Comparison of ENCODE assay signal across 14 cellular contexts in genomic region chr7:55060690-55061414, GRCh38. TPM values are rescaled to one million over a fixed set of nuclear protein-coding genes. Genes with fewer than 3 reads are reported as not detected.
DNase-seq lines count a peak whose midpoint lies in the region; ATAC-seq and TF ChIP-seq lines count a peak whose summit lies in the region.
"Had no signal": no experiment of that assay in that cellular context is flagged by ENCODE, and none has a peak within 500 bp of the region (broad histone marks: within the 10 kb centered on the region; RNA-seq: fewer than 3 reads in every experiment).

No MANE protein-coding gene starts in this region.

- H3K9me3 ChIP-seq in mammary epithelial cell (replicated peaks; ENCODE audit: insufficient read depth, low read length) = no peaks in the 10 kb centered on the region
- H3K9me3 ChIP-seq in lower lobe of right lung = no peaks in the 10 kb centered on the region
- no peaks in the 10 kb centered on the region for H3K9me3 ChIP-seq in uterus
- H3K9me3 ChIP-seq: prostate gland, testis had no signal

- no peak overlapping the region for H3K4me2 ChIP-seq in mammary epithelial cell (ENCODE audit: insufficient read depth, low read depth, low read length)

- H3K36me3 ChIP-seq in mammary epithelial cell (ENCODE audit: insufficient read depth, low read length) = peaks cover 12% of the 10 kb centered on the region
- H3K36me3 ChIP-seq in lower lobe of right lung = no peaks in the 10 kb centered on the region
- no peaks in the 10 kb centered on the region for H3K36me3 ChIP-seq in uterus
- H3K36me3 ChIP-seq: prostate gland had no signal

- H4K20me1 ChIP-seq in mammary epithelial cell (ENCODE audit: insufficient read depth, low read length) = no peaks in the 10 kb centered on the region

- ATAC-seq in Right ventricle myocardium inferior (peak; percentile 41), left cardiac atrium (no peak), lower lobe of right lung (peak; percentile 74 to 81), HG03571 (IDR thresholded peaks at IDR 0.05; ENCODE audit: unreplicated experiment) (no peak)
- ATAC-seq in stimulated activated naive B cell treated with anti-CD40 and anti-IgM and Interleukin-4, amounts not matched to agents 10 μg/mL and 1 μg/mL and 100 μg/mL, for 72 hours (replicated peaks) = no peak

- dilution Hi-C loops in mammary epithelial cell (cut with HindIII; ENCODE audit: low sequenced_read_pairs) = no loop called here

- H3K4me1 ChIP-seq in mammary epithelial cell (ENCODE audit: insufficient read depth, low read length) (peaks cover 67% of the 10 kb centered on the region), lower lobe of right lung (peaks cover 35% of the 10 kb centered on the region), uterus (peaks cover 2 to 8% of the 10 kb centered on the region in 2 donors)
- H3K4me1 ChIP-seq: prostate gland had no signal

- H3K27ac ChIP-seq in mammary epithelial cell (ENCODE audit: insufficient read depth, low read depth, low read length) (peak overlapping the region; percentile 25), lower lobe of right lung (no peak overlapping the region), uterus (peak overlapping the region; percentile 46 to 61)
- H3K27ac ChIP-seq: prostate gland had no signal

- CTCF ChIA-PET in mammary epithelial cell (lab: Charles Lee; ENCODE audit: low non-redundant PET) = no interaction called here

- no peaks in the 10 kb centered on the region for H3K36me3 Mint-ChIP-seq in stimulated activated naive B cell treated with anti-CD40 and anti-IgM and Interleukin-4, amounts not matched to agents 10 μg/mL and 1 μg/mL and 100 μg/mL, for 72 hours
- H3K36me3 Mint-ChIP-seq: memory B cell had no signal

- H3K4me3 ChIP-seq in mammary epithelial cell (replicated peaks in 1 of 3; ENCODE audit: insufficient read depth in 1 of 3, low read depth in 2 of 3, low read length in 3 of 3) (no peak overlapping the region), lower lobe of right lung (no peak overlapping the region), uterus (no peak overlapping the region)
- H3K4me3 ChIP-seq: coronary artery, prostate gland, testis had no signal

- peaks cover 0 to 1% of the 10 kb centered on the region in 2 donors for H3K4me1 Mint-ChIP-seq in stimulated activated naive B cell treated with anti-CD40 and anti-IgM and Interleukin-4, amounts not matched to agents 10 μg/mL and 1 μg/mL and 100 μg/mL, for 72 hours

- no peak overlapping the region for H3K27ac Mint-ChIP-seq in stimulated activated naive B cell treated with anti-CD40 and anti-IgM and Interleukin-4, amounts not matched to agents 10 μg/mL and 1 μg/mL and 100 μg/mL, for 72 hours
- H3K27ac Mint-ChIP-seq: memory B cell had no signal

- peaks cover 88% of the 10 kb centered on the region for H3K79me2 ChIP-seq in mammary epithelial cell (ENCODE audit: insufficient read depth, low read length)

- BruUV-seq in mammary epithelial cell (replicated peaks; lab: Mats Ljungman, UMichigan) = no TSS peak

- intact Hi-C loops in Right ventricle myocardium inferior (cut with DNase I) = loop anchor here (5.0 kb wide), 1 partner anchor 39 kb away; no protein-coding TSS in a partner anchor
- intact Hi-C loops in left cardiac atrium (cut with DNase I) = no loop called here
- intact Hi-C loops in mammary epithelial cell (cut with micrococcal nuclease) = no loop called here
- intact Hi-C loops in lower lobe of right lung (cut with DNase I) = no loop called here
- intact Hi-C loops in uterus (cut with DNase I; ENCODE audit: low total_unique reads) = no loop called here

- WGBS in mammary epithelial cell (ENCODE audit: low coverage, missing lambda C conversion rate) = 50% methylated on average over 9 of the region's 10 CpGs

- TF ChIP-seq POLR2A in uterus (IDR thresholded peaks at IDR 0.05) = no peak

- H3K9ac ChIP-seq in mammary epithelial cell (ENCODE audit: insufficient read depth, low read length) = no peak overlapping the region

- H3K4me3 Mint-ChIP-seq in stimulated activated naive B cell treated with anti-CD40 and anti-IgM and Interleukin-4, amounts not matched to agents 10 μg/mL and 1 μg/mL and 100 μg/mL, for 72 hours = no peak overlapping the region
- H3K4me3 Mint-ChIP-seq: memory B cell had no signal

- DNase-seq in Right ventricle myocardium inferior (ENCODE audit: missing footprints) = no peak
- DNase-seq in left cardiac atrium = no peak
- no peak for DNase-seq in mammary epithelial cell
- DNase-seq in lower lobe of right lung = no peak
- DNase-seq in uterus = no peak
- DNase-seq in stimulated activated naive B cell treated with anti-CD40 and anti-IgM and Interleukin-4, amounts not matched to agents 10 μg/mL and 1 μg/mL and 100 μg/mL, for 72 hours = no peak
- no peak for DNase-seq in stimulated activated CD4-positive, alpha-beta T cell treated with anti-CD3 and anti-CD28 coated beads, Interleukin-2, amount 100 ng/mL, for 24 hours
- DNase-seq: activated CD4-positive, alpha-beta T cell treated with anti-CD3 and anti-CD28 coated beads, Interleukin-2, amount 50 U/mL, for 4 hours; activated gamma-delta T cell treated with Interleukin-2 at 50 U/mL for 16 hours; testis had no signal

- no peak overlapping the region for H2AFZ ChIP-seq in mammary epithelial cell (ENCODE audit: low read depth, low read length)

- H3K27me3 ChIP-seq in mammary epithelial cell (ENCODE audit: insufficient read depth, low read length) = no peaks in the 10 kb centered on the region
- H3K27me3 ChIP-seq in lower lobe of right lung (ENCODE audit: low read depth) = no peaks in the 10 kb centered on the region
- no peaks in the 10 kb centered on the region for H3K27me3 ChIP-seq in uterus
- H3K27me3 ChIP-seq: testis had no signal

- no peak for TF ChIP-seq CTCF in mammary epithelial cell (conservative IDR thresholded peaks at IDR 0.05 in 1 of 2, IDR thresholded peaks at IDR 0.05 in 1 of 2; ENCODE audit: extremely low read depth in 1 of 2, insufficient read depth in 1 of 2, low read depth in 1 of 2, low read length in 2 of 2)
- TF ChIP-seq CTCF in lower lobe of right lung (IDR thresholded peaks at IDR 0.05) = no peak
- no peak for TF ChIP-seq CTCF in uterus (IDR thresholded peaks at IDR 0.05)

- peaks cover 15 to 25% of the 10 kb centered on the region in 2 donors for H3K27me3 Mint-ChIP-seq in stimulated activated naive B cell treated with anti-CD40 and anti-IgM and Interleukin-4, amounts not matched to agents 10 μg/mL and 1 μg/mL and 100 μg/mL, for 72 hours

- in situ Hi-C loops in mammary epithelial cell (cut with MboI; ENCODE audit: low sequenced_read_pairs in 2 of 2) = no loop called here

- H3K9me3 Mint-ChIP-seq in stimulated activated naive B cell treated with anti-CD40 and anti-IgM and Interleukin-4, amounts not matched to agents 10 μg/mL and 1 μg/mL and 100 μg/mL, for 72 hours = peaks cover 0 to 2% of the 10 kb centered on the region in 2 donors

RNA-seq across cellular contexts. Expression of gene EGFR, which starts 42.0 kb away (rescaled TPM):
- total RNA-seq in Right ventricle myocardium inferior (11.4 TPM), left cardiac atrium (10 to 100 TPM; 23.3 to 26.6 TPM), mammary epithelial cell (100 to 1,000 TPM; 304 to 534 TPM), lower lobe of right lung (62.7 TPM), uterus (10 to 100 TPM; 36.4 to 73.6 (median 38.7) TPM)
- polyA plus RNA-seq in mammary epithelial cell = 169 TPM
- polyA minus RNA-seq in mammary epithelial cell = 379 TPM

Comparison
In these comparisons a context has a peak if more than half of its experiments do, and no peak if none do; other contexts are left out.
1. ATAC-seq: peak in Right ventricle myocardium inferior (single experiment) and lower lobe of right lung (2 of 2); none in left cardiac atrium (0 of 2), stimulated activated naive B cell treated with anti-CD40 and anti-IgM and Interleukin-4, amounts not matched to agents 10 μg/mL and 1 μg/mL and 100 μg/mL, for 72 hours (0 of 2) and HG03571 (single experiment).